9 cellular contexts compared by ENCODE assay signal in the genomic region with DNA sequence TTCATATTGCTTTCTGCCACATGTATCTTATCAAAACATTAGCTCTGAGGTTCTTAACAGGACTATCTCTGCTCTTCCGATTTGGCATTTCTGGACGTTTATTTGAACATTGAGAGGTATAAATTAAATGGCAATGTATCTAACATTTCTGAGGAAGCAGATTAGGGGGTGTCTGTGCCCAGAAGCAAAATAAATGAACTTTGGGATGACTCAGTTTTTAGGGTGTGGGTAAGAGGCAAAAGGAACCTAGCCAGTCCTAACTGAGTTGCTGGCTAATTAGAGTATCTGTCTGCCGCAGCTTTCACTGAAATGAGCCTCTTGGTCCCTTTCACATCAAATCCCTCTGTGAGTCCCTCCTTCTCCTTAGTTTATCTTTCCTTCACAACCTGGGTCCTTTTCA. TPM values are rescaled to one million over a fixed set of nuclear protein-coding genes. Genes with fewer than 3 reads are reported as not detected.
DNase-seq lines count a peak whose midpoint lies in the region; ATAC-seq and TF ChIP-seq lines count a peak whose summit lies in the region.
"Had no signal": no experiment of that assay in that cellular context is flagged by ENCODE, and none has a peak within 500 bp of the region (broad histone marks: within the 10 kb centered on the region; RNA-seq: fewer than 3 reads in every experiment).

No MANE protein-coding gene starts in this region.

- TF ChIP-seq CTCF in activated B cell treated with CpG ODN at 0.5 μM for 24 hours (IDR thresholded peaks at IDR 0.05) (no peak), suprapubic skin (IDR thresholded peaks at IDR 0.05) (no peak)

- peak overlapping the region; percentile 61 for H3K4me3 ChIP-seq in suprapubic skin

- peaks cover 31% of the 10 kb centered on the region for H3K27me3 Mint-ChIP-seq in T-helper 1 cell treated with Interleukin-12 subunit alpha and Interleukin-12 subunit beta and Interleukin-4 antibody, amounts not matched to agents 30 μg/mL and 1 μg/mL, for 36 hours (ENCODE audit: low read depth)
- H3K27me3 Mint-ChIP-seq in activated B cell treated with CpG ODN at 0.5 μM for 24 hours (no peaks in the 10 kb centered on the region), immature natural killer cell (ENCODE audit: low read depth in 3 of 3) (peaks cover 0 to 8% (median 1%) of the 10 kb centered on the region in 3 donors)

- no peaks in the 10 kb centered on the region for H3K36me3 Mint-ChIP-seq in T-helper 1 cell treated with Interleukin-12 subunit alpha and Interleukin-12 subunit beta and Interleukin-4 antibody, amounts not matched to agents 30 μg/mL and 1 μg/mL, for 36 hours (ENCODE audit: low read depth)
- H3K36me3 Mint-ChIP-seq in activated B cell treated with CpG ODN at 0.5 μM for 24 hours (ENCODE audit: low read depth) (peaks cover 9% of the 10 kb centered on the region), immature natural killer cell (no peaks in the 10 kb centered on the region)

- DNase-seq in T-helper 1 cell (no peak), activated B cell treated with CpG ODN at 0.5 μM for 24 hours (no peak), immature natural killer cell (no peak), suprapubic skin (ENCODE audit: low spot score in 2 of 2) (no peak), NCI-H2227 treated with DMSO at 0.1 percent for 48 hours (lab: John Stamatoyannopoulos, UW) (no peak)
- no peak for DNase-seq in stimulated activated CD4-positive, alpha-beta T cell treated with anti-CD3 and anti-CD28 coated beads, Interleukin-12 subunit alpha, Interleukin-12 subunit beta, amount 100 ng/mL, for 4 hours
- no peak for DNase-seq in activated effector memory CD4-positive, alpha-beta T cell treated with Interleukin-2 at 50 U/mL for 16 hours
- DNase-seq: NCI-H446 treated with DMSO at 0.1 percent for 48 hours had no signal

- H3K9me3 ChIP-seq in suprapubic skin: no peaks in the 10 kb centered on the region

- H3K36me3 ChIP-seq in suprapubic skin: no peaks in the 10 kb centered on the region

- no peak for TF ChIP-seq EP300 in suprapubic skin (IDR thresholded peaks at IDR 0.05)

- POLR2A ChIA-PET in activated B cell treated with CpG ODN at 0.5 μM for 24 hours (lab: Charles Lee): interaction anchor here (0.6 to 4.3 kb wide), 5 partner anchors 12 to 127 kb away, joined by 3 to 49 read pairs (median 12); no protein-coding TSS in a partner anchor

- H3K4me3 Mint-ChIP-seq in T-helper 1 cell treated with Interleukin-12 subunit alpha and Interleukin-12 subunit beta and Interleukin-4 antibody, amounts not matched to agents 30 μg/mL and 1 μg/mL, for 36 hours: peak overlapping the region; percentile 94
- H3K4me3 Mint-ChIP-seq in activated B cell treated with CpG ODN at 0.5 μM for 24 hours (peak overlapping the region; percentile 95), immature natural killer cell (peak overlapping the region; percentile 94 to 97 (median 95))

- WGBS in suprapubic skin: 19% methylated on average over 3 of the region's 3 CpGs

- peak overlapping the region; percentile 93 for H3K27ac ChIP-seq in suprapubic skin

- H3K27me3 ChIP-seq in suprapubic skin: no peaks in the 10 kb centered on the region

- no peak overlapping the region for H3K27ac Mint-ChIP-seq in T-helper 1 cell treated with Interleukin-12 subunit alpha and Interleukin-12 subunit beta and Interleukin-4 antibody, amounts not matched to agents 30 μg/mL and 1 μg/mL, for 36 hours
- H3K27ac Mint-ChIP-seq in activated B cell treated with CpG ODN at 0.5 μM for 24 hours: peak overlapping the region; percentile 73
- peak overlapping the region in 5 of 6 donors; percentile 26 to 71 (median 67) for H3K27ac Mint-ChIP-seq in immature natural killer cell

- no peaks in the 10 kb centered on the region for H3K9me3 Mint-ChIP-seq in T-helper 1 cell treated with Interleukin-12 subunit alpha and Interleukin-12 subunit beta and Interleukin-4 antibody, amounts not matched to agents 30 μg/mL and 1 μg/mL, for 36 hours
- no peaks in the 10 kb centered on the region for H3K9me3 Mint-ChIP-seq in activated B cell treated with CpG ODN at 0.5 μM for 24 hours
- H3K9me3 Mint-ChIP-seq in immature natural killer cell: no peaks in the 10 kb centered on the region

- intact Hi-C loops in activated B cell treated with CpG ODN at 0.5 μM for 24 hours (cut with micrococcal nuclease): loop anchor here (5.0 kb wide), 6 partner anchors 54 to 786 kb away; a partner anchor contains a TSS

- CTCF ChIA-PET in activated B cell treated with CpG ODN at 0.5 μM for 24 hours (lab: Charles Lee): interaction anchor here (1.8 kb wide), 1 partner anchor 60 kb away, joined by 4 read pairs; no protein-coding TSS in a partner anchor

- peaks cover 53% of the 10 kb centered on the region for H3K4me1 ChIP-seq in suprapubic skin

- TF ChIP-seq POLR2A in suprapubic skin (IDR thresholded peaks at IDR 0.05): no peak

- ATAC-seq in activated B cell treated with CpG ODN at 0.5 μM for 24 hours (ENCODE audit: low read depth): no peak

- peaks cover 19% of the 10 kb centered on the region for H3K4me1 Mint-ChIP-seq in T-helper 1 cell treated with Interleukin-12 subunit alpha and Interleukin-12 subunit beta and Interleukin-4 antibody, amounts not matched to agents 30 μg/mL and 1 μg/mL, for 36 hours (ENCODE audit: low read depth)
- peaks cover 57% of the 10 kb centered on the region for H3K4me1 Mint-ChIP-seq in activated B cell treated with CpG ODN at 0.5 μM for 24 hours
- H3K4me1 Mint-ChIP-seq in immature natural killer cell: peaks cover 24 to 39% of the 10 kb centered on the region in 2 donors

RNA-seq across cellular contexts. Expression of a gene that starts 1.1 kb away (rescaled TPM):
- 12.6 and 13.5 TPM in 2 replicates for total RNA-seq in activated B cell treated with CpG ODN at 0.5 μM for 24 hours
- polyA plus RNA-seq in immature natural killer cell: 1 to 10 TPM in 2 of 3 donors, under 1 TPM in 1; 0.35 to 2.4 (median 1.1) TPM
- total RNA-seq in suprapubic skin: 10 to 100 TPM; 27.8 to 48.4 (median 38.7) TPM
